In the genomic region with DNA sequence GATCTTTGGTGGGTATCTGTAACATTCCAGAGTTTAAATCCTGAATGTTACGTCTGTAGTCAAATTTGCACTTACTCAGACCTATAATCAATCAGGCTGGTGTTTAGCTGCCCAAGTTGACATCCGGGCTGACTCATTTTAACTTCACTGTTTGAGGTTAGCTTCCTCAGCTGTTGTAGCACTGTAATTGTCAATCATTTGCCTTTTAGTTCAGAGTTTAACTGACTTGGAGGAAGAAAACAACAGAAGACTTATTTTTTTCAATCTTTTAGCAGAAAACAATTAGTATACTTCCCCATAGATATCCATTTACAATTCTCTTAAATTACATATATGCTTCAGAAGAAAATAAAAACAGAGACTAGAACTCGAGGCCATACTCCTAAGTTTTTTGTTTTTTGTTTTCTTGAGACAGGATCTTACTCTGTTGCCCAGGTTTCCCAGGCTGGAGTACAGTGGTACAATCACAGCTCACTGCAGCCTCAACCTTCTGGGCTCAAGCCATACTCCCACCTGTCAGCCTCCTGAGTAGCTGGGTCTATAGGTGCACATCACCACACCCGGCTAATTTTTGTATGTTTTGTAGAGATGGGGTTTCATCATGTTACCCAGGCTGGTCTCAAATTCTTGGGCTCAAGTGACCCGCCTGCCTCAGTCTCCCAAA, we compare ENCODE assay signal across 9 cellular contexts. TPM values are rescaled to one million over a fixed set of nuclear protein-coding genes. Genes with fewer than 3 reads are reported as not detected.
DNase-seq lines count a peak whose midpoint lies in the region; ATAC-seq and TF ChIP-seq lines count a peak whose summit lies in the region.
"Had no signal": no experiment of that assay in that cellular context is flagged by ENCODE, and none has a peak within 500 bp of the region (broad histone marks: within the 10 kb centered on the region; RNA-seq: fewer than 3 reads in every experiment).

No MANE protein-coding gene starts in this region.

- ATAC-seq in HG02763 (IDR thresholded peaks at IDR 0.05; ENCODE audit: unreplicated experiment) (peak; percentile 95), foreskin keratinocyte (peak; percentile 69)
- ATAC-seq in CD4-positive, alpha-beta T cell (ENCODE audit: poor library complexity), result no peak

- CTCF ChIA-PET in activated naive CD4-positive, alpha-beta T cell treated with anti-CD3 and anti-CD28 coated beads, Interleukin-2, amount 10 ng/mL, durations not matched to agents 7 days and 5 days (lab: Charles Lee), result interaction anchor here (1.2 kb wide), 1 partner anchor 188 kb away, joined by 5 read pairs; no protein-coding TSS in a partner anchor
- CTCF ChIA-PET in PC-9 (lab: Charles Lee), result interaction anchor here (0.6 kb wide), 1 partner anchor 572 kb away, joined by 5 read pairs; no protein-coding TSS in a partner anchor
- CTCF ChIA-PET in CD4-positive, alpha-beta T cell (lab: Charles Lee), result no interaction called here

- no peaks in the 10 kb centered on the region for H4K20me1 ChIP-seq in PC-9 (ENCODE audit: insufficient read depth)

- H3K4me1 ChIP-seq in PC-9 (replicated peaks; ENCODE audit: insufficient read depth) (peaks cover 43% of the 10 kb centered on the region), foreskin keratinocyte (peaks cover 48% of the 10 kb centered on the region)

- H3K9me3 ChIP-seq in PC-9 (ENCODE audit: insufficient read depth, low read depth), result peaks cover 3% of the 10 kb centered on the region; the same call in 1 of the 2 replicates
- no peaks in the 10 kb centered on the region for H3K9me3 ChIP-seq in CD4-positive, alpha-beta T cell (ENCODE audit: control insufficient read depth, low read length)
- H3K9me3 ChIP-seq: adrenal gland had no signal

- H3K36me3 ChIP-seq in PC-9 (ENCODE audit: low read depth), result no peaks in the 10 kb centered on the region
- H3K36me3 ChIP-seq: adrenal gland had no signal

- H3K4me3 ChIP-seq in PC-9, result no peak overlapping the region
- H3K4me3 ChIP-seq: adrenal gland had no signal

- H3K36me3 Mint-ChIP-seq in activated naive CD4-positive, alpha-beta T cell treated with anti-CD3 and anti-CD28 coated beads, Interleukin-2, amount 10 ng/mL, durations not matched to agents 7 days and 5 days, result no peaks in the 10 kb centered on the region
- H3K36me3 Mint-ChIP-seq in CD4-positive, alpha-beta T cell (ENCODE audit: low read depth), result no peaks in the 10 kb centered on the region

- H3K4me2 ChIP-seq in PC-9, result peak overlapping the region; percentile 52

- TF ChIP-seq CTCF in PC-9 (conservative IDR thresholded peaks at IDR 0.05), result no peak
- no peak for TF ChIP-seq CTCF in foreskin keratinocyte (conservative IDR thresholded peaks at IDR 0.05)
- no peak for TF ChIP-seq CTCF in CD4-positive, alpha-beta T cell (IDR thresholded peaks at IDR 0.05)

- no peaks in the 10 kb centered on the region for H3K9me3 Mint-ChIP-seq in activated naive CD4-positive, alpha-beta T cell treated with anti-CD3 and anti-CD28 coated beads, Interleukin-2, amount 10 ng/mL, durations not matched to agents 7 days and 5 days
- H3K9me3 Mint-ChIP-seq in CD4-positive, alpha-beta T cell, result no peaks in the 10 kb centered on the region

- intact Hi-C loops in PC-9 (cut with micrococcal nuclease; ENCODE audit: unreplicated experiment), result loop anchor here (2.0 kb wide), 1 partner anchor 117 kb away; no protein-coding TSS in a partner anchor
- intact Hi-C loops in CD4-positive, alpha-beta T cell (cut with DNase I, micrococcal nuclease), result no loop called here

- H2AFZ ChIP-seq in PC-9, result no peak overlapping the region

- H3K27me3 ChIP-seq in PC-9 (ENCODE audit: insufficient read depth, low read depth), result no peaks in the 10 kb centered on the region
- no peaks in the 10 kb centered on the region for H3K27me3 ChIP-seq in foreskin keratinocyte
- no peaks in the 10 kb centered on the region for H3K27me3 ChIP-seq in CD4-positive, alpha-beta T cell (ENCODE audit: control insufficient read depth, insufficient read depth, low read length)
- H3K27me3 ChIP-seq: adrenal gland had no signal

- H3K27ac ChIP-seq in PC-9 (peak overlapping the region; percentile 90), foreskin keratinocyte (peak overlapping the region; percentile 64)
- H3K27ac ChIP-seq in CD4-positive, alpha-beta T cell (ENCODE audit: low read depth, low read length), result no peak overlapping the region
- H3K27ac ChIP-seq: adrenal gland had no signal

- peaks cover 3% of the 10 kb centered on the region for H3K27me3 Mint-ChIP-seq in activated naive CD4-positive, alpha-beta T cell treated with anti-CD3 and anti-CD28 coated beads, Interleukin-2, amount 10 ng/mL, durations not matched to agents 7 days and 5 days
- no peaks in the 10 kb centered on the region for H3K27me3 Mint-ChIP-seq in CD4-positive, alpha-beta T cell

- POLR2A ChIA-PET in PC-9 (lab: Charles Lee; ENCODE audit: unreplicated experiment), result interaction anchor here (0.5 to 0.6 kb wide), 3 partner anchors 16 to 200 kb away, joined by 3 to 38 read pairs (median 6); a partner anchor contains a TSS
- POLR2A ChIA-PET in CD4-positive, alpha-beta T cell (lab: Charles Lee), result no interaction called here

- no peaks in the 10 kb centered on the region for H3K9me2 ChIP-seq in PC-9 (ENCODE audit: insufficient read depth)

- no TSS peak for BruUV-seq in PC-9 (replicated peaks; lab: Mats Ljungman, UMichigan)

- H3K27ac Mint-ChIP-seq in activated naive CD4-positive, alpha-beta T cell treated with anti-CD3 and anti-CD28 coated beads, Interleukin-2, amount 10 ng/mL, durations not matched to agents 7 days and 5 days, result peak overlapping the region; percentile 61
- H3K27ac Mint-ChIP-seq in CD4-positive, alpha-beta T cell, result no peak overlapping the region

- H3K79me2 ChIP-seq in PC-9 (ENCODE audit: low read depth), result no peaks in the 10 kb centered on the region

- no peak overlapping the region for H3K4me3 Mint-ChIP-seq in activated naive CD4-positive, alpha-beta T cell treated with anti-CD3 and anti-CD28 coated beads, Interleukin-2, amount 10 ng/mL, durations not matched to agents 7 days and 5 days
- no peak overlapping the region for H3K4me3 Mint-ChIP-seq in CD4-positive, alpha-beta T cell

- peaks cover 13% of the 10 kb centered on the region for H3K4me1 Mint-ChIP-seq in activated naive CD4-positive, alpha-beta T cell treated with anti-CD3 and anti-CD28 coated beads, Interleukin-2, amount 10 ng/mL, durations not matched to agents 7 days and 5 days
- peaks cover 4% of the 10 kb centered on the region for H3K4me1 Mint-ChIP-seq in CD4-positive, alpha-beta T cell (ENCODE audit: low read depth)

- no peak for DNase-seq in activated naive CD4-positive, alpha-beta T cell treated with anti-CD3 and anti-CD28 coated beads, Interleukin-2, amount 10 ng/mL, durations not matched to agents 7 days and 5 days
- DNase-seq in activated naive CD4-positive, alpha-beta T cell treated with anti-CD3 and anti-CD28 coated beads, Interleukin-2, amount 50 U/mL, for 16 hours, result no peak
- DNase-seq in PC-9 (peak; percentile 29 to 89), foreskin keratinocyte (peak; percentile 75 to 90), NCI-H1105 treated with DMSO at 0.1 percent for 48 hours (lab: John Stamatoyannopoulos, UW) (no peak)
- DNase-seq in CD4-positive, alpha-beta T cell, result no peak
- no peak for DNase-seq in stimulated activated CD4-positive, alpha-beta T cell treated with anti-CD3 and anti-CD28 coated beads, Interleukin-2, amount 100 ng/mL, for 24 hours

- H3F3A ChIP-seq in PC-9 (ENCODE audit: insufficient read depth, low read depth), result peaks cover 21% of the 10 kb centered on the region

RNA-seq across cellular contexts. Expression of a gene that starts 38.5 kb away (rescaled TPM):
- total RNA-seq in PC-9 (2021), result not detected in 2 replicates
- total RNA-seq in foreskin keratinocyte, result 0.27 and 0.46 TPM in 2 replicates
- polyA plus RNA-seq in foreskin keratinocyte, result 0.17 and 0.20 TPM in 2 replicates
- under 1 TPM in 1 of 2 experiments, not detected in 1; 0.22 TPM for total RNA-seq in CD4-positive, alpha-beta T cell

Comparison
In these comparisons a context has a peak if more than half of its experiments do, and no peak if none do; other contexts are left out.
1. DNase-seq: peak in PC-9 (2 of 2) and foreskin keratinocyte (2 of 2); none in activated naive CD4-positive, alpha-beta T cell treated with anti-CD3 and anti-CD28 coated beads, Interleukin-2, amount 10 ng/mL, durations not matched to agents 7 days and 5 days (single experiment), activated naive CD4-positive, alpha-beta T cell treated with anti-CD3 and anti-CD28 coated beads, Interleukin-2, amount 50 U/mL, for 16 hours (single experiment), CD4-positive, alpha-beta T cell (0 of 10), NCI-H1105 treated with DMSO at 0.1 percent for 48 hours (single experiment) and stimulated activated CD4-positive, alpha-beta T cell treated with anti-CD3 and anti-CD28 coated beads, Interleukin-2, amount 100 ng/mL, for 24 hours (0 of 2).